29 cellular contexts compared by ENCODE assay signal in genomic region chr6:99390896-99391295, GRCh38.
"Had no signal": no experiment of that assay in that cellular context is flagged by ENCODE, and none has a peak within 500 bp of the region (broad histone marks: within the 10 kb centered on the region; RNA-seq: fewer than 3 reads in every experiment).

No MANE protein-coding gene starts in this region.

- H3K9me3 ChIP-seq: colonic mucosa, esophagus muscularis mucosa, esophagus squamous epithelium, gastrocnemius medialis, gastroesophageal sphincter, heart left ventricle, heart right ventricle had no signal

- DNase-seq: colonic mucosa; cortex of kidney; dermis blood vessel endothelial cell; dorsolateral prefrontal cortex; effector CD4-positive, alpha-beta T cell; effector CD8-positive, alpha-beta T cell; effector memory CD4-positive, alpha-beta T cell; effector memory CD8-positive, alpha-beta T cell; endodermal cell; erythroblast; esophagus squamous epithelium; foreskin fibroblast; foreskin keratinocyte; foreskin melanocyte; gastrocnemius medialis; glutamatergic neuron; head of caudate nucleus; heart left ventricle; heart right ventricle had no signal

- FAIRE-seq: colon, endometrium, endothelial cell of umbilical vein, frontal cortex had no signal

- H3K4me3 ChIP-seq: colonic mucosa, coronary artery, dorsolateral prefrontal cortex, esophagus muscularis mucosa, esophagus squamous epithelium, gastrocnemius medialis, gastroesophageal sphincter, heart left ventricle, heart right ventricle, hepatocyte had no signal

- H3K4me1 ChIP-seq: colonic mucosa had no signal

- H3K36me3 ChIP-seq: colonic mucosa, esophagus muscularis mucosa, esophagus squamous epithelium, gastrocnemius medialis, gastroesophageal sphincter, heart left ventricle, heart right ventricle had no signal

- ATAC-seq: effector memory CD8-positive, alpha-beta T cell; esophagus mucosa; foreskin keratinocyte; gastrocnemius medialis; gastroesophageal sphincter; heart left ventricle; heart right ventricle had no signal

- H3K27ac ChIP-seq: colonic mucosa, coronary artery, dorsolateral prefrontal cortex, epithelial cell of prostate, esophagus muscularis mucosa, esophagus squamous epithelium, foreskin keratinocyte, gastrocnemius medialis, gastroesophageal sphincter, heart left ventricle, heart right ventricle, hepatocyte had no signal

- H3K4me2 ChIP-seq: hepatocyte had no signal
